Comparison of ENCODE assay signal across 1 cellular context in genomic region chr10:80451132-80451531, GRCh38.
TF ChIP-seq lines count a peak whose summit lies in the region.

No MANE protein-coding gene starts in this region.

TF ChIP-seq in K562, 482 proteins besides CTCF, POLR2A, EP300 and RAD21:
- TF ChIP-seq ZNF280B (CRISPR knock-in tag; IDR thresholded peaks at IDR 0.05) (no peak), CBX3 (IDR thresholded peaks at IDR 0.05; ENCODE audit: borderline replicate concordance in 1 of 2, low read length in 2 of 2) (peak in 1 of 2 experiments; percentile 94; a peak in 2 of 3 replicates), TRIM24 (IDR thresholded peaks at IDR 0.05) (peak; percentile 49 to 66; a peak in 3 of 4 replicates)
